Comparison of ENCODE assay signal across 1 cellular context in genomic region chr1:221987860-221988520, GRCh38.
TF ChIP-seq lines count a peak whose summit lies in the region.

No MANE protein-coding gene starts in this region.

TF ChIP-seq in K562, 482 proteins besides CTCF, POLR2A, EP300 and RAD21 (continued from another document and continues in another):
- TF ChIP-seq ZNF407 (IDR thresholded peaks at IDR 0.05; ENCODE audit: low read depth) (no peak), TRIM28 (IDR thresholded peaks at IDR 0.05) (no peak), FOS (IDR thresholded peaks at IDR 0.05; ENCODE audit: extremely low read depth, insufficient read length) (peak; percentile 79), ZNF274 (IDR thresholded peaks at IDR 0.05; ENCODE audit: borderline replicate concordance, low read depth, low read length) (no peak), YY1 (IDR thresholded peaks at IDR 0.05; ENCODE audit: borderline replicate concordance in 1 of 3, control insufficient read depth in 1 of 3, extremely low read depth in 1 of 3, insufficient read depth in 3 of 3, insufficient read length in 1 of 3, insufficient replicate concordance in 2 of 3, low read depth in 1 of 3, low read length in 2 of 3) (no peak), HMG20B (CRISPR knock-in tag; IDR thresholded peaks at IDR 0.05) (no peak), RAD51 (IDR thresholded peaks at IDR 0.05; ENCODE audit: borderline replicate concordance, low read depth) (peak; percentile 38; the same call in 1 of the 2 replicates), BMI1 (IDR thresholded peaks at IDR 0.05; ENCODE audit: low read length) (no peak), TFAP4 (CRISPR knock-in tag; IDR thresholded peaks at IDR 0.05; ENCODE audit: borderline replicate concordance) (no peak), ZKSCAN3 (CRISPR knock-in tag; IDR thresholded peaks at IDR 0.05) (no peak), GMEB1 (CRISPR knock-in tag; IDR thresholded peaks at IDR 0.05) (no peak), POLR2AphosphoS5 (IDR thresholded peaks at IDR 0.05; ENCODE audit: control insufficient read depth, insufficient read depth, low read depth, low read length) (peak; percentile 43; the same call in 1 of the 2 replicates), CTBP1 (IDR thresholded peaks at IDR 0.05; ENCODE audit: borderline replicate concordance) (peak; percentile 51; the same call in 1 of the 2 replicates), ZNF778 (CRISPR knock-in tag; IDR thresholded peaks at IDR 0.05) (no peak), ZBTB49 (CRISPR knock-in tag; IDR thresholded peaks at IDR 0.05; ENCODE audit: borderline replicate concordance) (no peak), SMARCA4 (IDR thresholded peaks at IDR 0.05) (peak; percentile 92), KDM1A (IDR thresholded peaks at IDR 0.05) (peak; percentile 77 to 78; a peak in 3 of 4 replicates), ZNF695 (CRISPR knock-in tag; IDR thresholded peaks at IDR 0.05) (no peak), MLX (CRISPR knock-in tag; conservative IDR thresholded peaks at IDR 0.05) (no peak), VEZF1 (CRISPR knock-in tag; IDR thresholded peaks at IDR 0.05) (peak; percentile 57; the same call in 1 of the 2 replicates), NFRKB (IDR thresholded peaks at IDR 0.05; ENCODE audit: low read depth) (no peak), ZNF124 (CRISPR knock-in tag; IDR thresholded peaks at IDR 0.05) (no peak), ZNF277 (CRISPR knock-in tag; IDR thresholded peaks at IDR 0.05; ENCODE audit: borderline replicate concordance) (no peak), ARHGAP35 (IDR thresholded peaks at IDR 0.05; ENCODE audit: partially characterized antibody) (no peak), TSC22D4 (tag; IDR thresholded peaks at IDR 0.05) (no peak), ETV1 (tag; conservative IDR thresholded peaks at IDR 0.05; ENCODE audit: low read depth) (no peak; the same call in 1 of the 2 replicates), HOXB6 (CRISPR knock-in tag; IDR thresholded peaks at IDR 0.05; ENCODE audit: borderline replicate concordance) (no peak), RHOXF2B (CRISPR knock-in tag; conservative IDR thresholded peaks at IDR 0.05) (no peak), BACH1 (tag; IDR thresholded peaks at IDR 0.05) (peak; percentile 81), SRSF1 (IDR thresholded peaks at IDR 0.05; ENCODE audit: low read depth, low read length) (no peak), ATF7 (IDR thresholded peaks at IDR 0.05) (peak; percentile 81), THRB (CRISPR knock-in tag; conservative IDR thresholded peaks at IDR 0.05) (no peak), SMAD2 (IDR thresholded peaks at IDR 0.05; ENCODE audit: low read depth, low read length) (no peak), ZZZ3 (IDR thresholded peaks at IDR 0.05) (no peak), STAG1 (CRISPR knock-in tag; IDR thresholded peaks at IDR 0.05; ENCODE audit: borderline replicate concordance) (no peak), XRCC3 (IDR thresholded peaks at IDR 0.05) (no peak), ZNF395 (CRISPR knock-in tag; IDR thresholded peaks at IDR 0.05) (peak; percentile 89), CBFA2T3 (IDR thresholded peaks at IDR 0.05) (peak; percentile 86), PCBP1 (IDR thresholded peaks at IDR 0.05; ENCODE audit: low read depth, low read length, poor library complexity, severe bottlenecking) (no peak), ZNF583 (CRISPR knock-in tag; IDR thresholded peaks at IDR 0.05) (no peak; the same call in 1 of the 2 replicates), E2F3 (CRISPR knock-in tag; IDR thresholded peaks at IDR 0.05) (no peak), NCOA2 (IDR thresholded peaks at IDR 0.05; ENCODE audit: partially characterized antibody in 2 of 2) (peak in 1 of 2 experiments; percentile 31), JUNB (CRISPR knock-in tag; conservative IDR thresholded peaks at IDR 0.05) (peak; percentile 97), ZNF57 (CRISPR knock-in tag; IDR thresholded peaks at IDR 0.05) (no peak), ZNF347 (CRISPR knock-in tag; IDR thresholded peaks at IDR 0.05; ENCODE audit: low read depth) (no peak), RFX7 (CRISPR knock-in tag; IDR thresholded peaks at IDR 0.05) (no peak), ZNF3 (CRISPR knock-in tag; IDR thresholded peaks at IDR 0.05) (no peak), PCBP2 (IDR thresholded peaks at IDR 0.05; ENCODE audit: low read depth, low read length, poor library complexity, severe bottlenecking) (no peak), HEY1 (CRISPR knock-in tag; IDR thresholded peaks at IDR 0.05; ENCODE audit: borderline replicate concordance) (no peak)
